Comparison of ENCODE assay signal across 17 cellular contexts in the genomic region with DNA sequence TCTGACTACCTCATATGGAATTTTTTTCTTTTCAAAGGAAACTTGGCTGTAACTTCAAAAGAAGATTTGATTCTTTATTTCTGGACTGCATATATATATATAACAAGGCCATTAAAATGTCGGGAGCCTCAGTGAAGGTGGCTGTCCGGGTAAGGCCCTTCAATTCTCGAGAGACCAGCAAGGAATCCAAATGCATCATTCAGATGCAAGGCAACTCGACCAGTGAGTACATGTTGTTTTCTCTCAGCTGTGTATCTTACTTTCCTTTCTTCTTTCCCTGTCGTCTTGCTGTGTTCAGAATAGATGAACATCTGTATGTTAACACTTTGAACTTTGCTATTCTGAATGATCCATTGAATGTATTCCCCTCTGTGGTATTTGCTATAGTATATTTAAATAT. TPM values are rescaled to one million over a fixed set of nuclear protein-coding genes. Genes with fewer than 3 reads are reported as not detected.
DNase-seq lines count a peak whose midpoint lies in the region; ATAC-seq and TF ChIP-seq lines count a peak whose summit lies in the region.
"Had no signal": no experiment of that assay in that cellular context is flagged by ENCODE, and none has a peak within 500 bp of the region (broad histone marks: within the 10 kb centered on the region; RNA-seq: fewer than 3 reads in every experiment).

No MANE protein-coding gene starts in this region.

- H3K36me3 ChIP-seq in left ventricle myocardium inferior (peaks cover 34% of the 10 kb centered on the region), muscle layer of duodenum (ENCODE audit: control insufficient read depth in 1 of 2, insufficient read depth in 2 of 2, low read length in 2 of 2) (peaks cover 3 to 4% of the 10 kb centered on the region in 2 donors), subcutaneous abdominal adipose tissue (ENCODE audit: control insufficient read depth in 5 of 5, insufficient read depth in 5 of 5, low read length in 5 of 5) (peaks cover 0 to 13% (median 4%) of the 10 kb centered on the region in 5 donors)

- H3K4me1 ChIP-seq in left ventricle myocardium inferior (peaks cover 56% of the 10 kb centered on the region), right cardiac atrium (ENCODE audit: control insufficient read depth, insufficient read depth, low read length) (peaks cover 1% of the 10 kb centered on the region), muscle layer of duodenum (ENCODE audit: control insufficient read depth in 1 of 2, insufficient read depth in 2 of 2, low read length in 2 of 2) (peaks cover 5 to 22% of the 10 kb centered on the region in 2 donors), subcutaneous abdominal adipose tissue (ENCODE audit: control insufficient read depth in 5 of 5, insufficient read depth in 5 of 5, low read length in 5 of 5) (peaks cover 0 to 14% (median 9%) of the 10 kb centered on the region in 5 donors)

- intact Hi-C loops in left ventricle myocardium inferior (cut with micrococcal nuclease), result no loop called here
- intact Hi-C loops in right cardiac atrium (cut with DNase I), result no loop called here

- TF ChIP-seq CTCF in left ventricle myocardium inferior (IDR thresholded peaks at IDR 0.05; ENCODE audit: borderline replicate concordance), result no peak
- no peak for TF ChIP-seq CTCF in fibroblast of mammary gland (conservative IDR thresholded peaks at IDR 0.05; ENCODE audit: control insufficient read depth, insufficient read depth, low read depth, low read length)

- DNase-seq in left ventricle myocardium inferior (no peak), right cardiac atrium (no peak), fibroblast of mammary gland (ENCODE audit: low read depth) (peak; percentile 40), NCI-H446 (lab: John Stamatoyannopoulos, UW) (no peak)
- DNase-seq in activated CD4-positive, alpha-beta T cell treated with anti-CD3 and anti-CD28 coated beads for 48 hours, result no peak
- DNase-seq: COR-L47, DMS153, H7, MG63, NCI-H1105, NCI-H187, NCI-H446 treated with DMSO at 0.1 percent for 48 hours, NCI-H774 had no signal

- H3K27ac ChIP-seq in left ventricle myocardium inferior (replicated peaks) (peak overlapping the region; percentile 20), right cardiac atrium (ENCODE audit: low read length) (no peak overlapping the region), muscle layer of duodenum (ENCODE audit: low read length) (peak overlapping the region; percentile 29), subcutaneous abdominal adipose tissue (ENCODE audit: low read depth, low read length) (peak overlapping the region; percentile 23)
- H3K27ac ChIP-seq: C4-2B had no signal

- no peak for ATAC-seq in right cardiac atrium
- no peak for ATAC-seq in esophagus mucosa

- H3K9ac ChIP-seq in subcutaneous abdominal adipose tissue (ENCODE audit: low read length in 5 of 5), result no peak overlapping the region

- 36% methylated on average over 5 of the region's 5 CpGs for WGBS in right cardiac atrium

- no peaks in the 10 kb centered on the region for H3K27me3 ChIP-seq in left ventricle myocardium inferior (ENCODE audit: low read depth)
- no peaks in the 10 kb centered on the region for H3K27me3 ChIP-seq in right cardiac atrium (ENCODE audit: control insufficient read depth, insufficient read depth)
- H3K27me3 ChIP-seq in muscle layer of duodenum (ENCODE audit: low read depth, low read length), result no peaks in the 10 kb centered on the region
- H3K27me3 ChIP-seq in subcutaneous abdominal adipose tissue (ENCODE audit: control insufficient read depth in 5 of 5, insufficient read depth in 4 of 5, low read length in 5 of 5), result no peaks in the 10 kb centered on the region
- H3K27me3 ChIP-seq: MG63 had no signal

- H3K9me3 ChIP-seq in left ventricle myocardium inferior (replicated peaks), result no peaks in the 10 kb centered on the region
- no peaks in the 10 kb centered on the region for H3K9me3 ChIP-seq in right cardiac atrium (ENCODE audit: control insufficient read depth, low read length)
- H3K9me3 ChIP-seq in muscle layer of duodenum (ENCODE audit: control insufficient read depth in 1 of 2, low read length in 2 of 2), result no peaks in the 10 kb centered on the region
- H3K9me3 ChIP-seq in subcutaneous abdominal adipose tissue (ENCODE audit: control insufficient read depth in 5 of 5, low read length in 5 of 5), result no peaks in the 10 kb centered on the region
- H3K9me3 ChIP-seq: MG63 had no signal

- H3K4me3 ChIP-seq in left ventricle myocardium inferior (no peak overlapping the region), right cardiac atrium (ENCODE audit: low read length) (no peak overlapping the region), fibroblast of mammary gland (ENCODE audit: control insufficient read depth, low read depth, low read length) (no peak overlapping the region), muscle layer of duodenum (ENCODE audit: low read depth in 1 of 2, low read length in 2 of 2) (no peak overlapping the region), subcutaneous abdominal adipose tissue (ENCODE audit: low read depth in 1 of 5, low read length in 5 of 5) (no peak overlapping the region)
- H3K4me3 ChIP-seq: MG63 had no signal

RNA-seq across cellular contexts. Expression of a gene that starts 21.8 kb away (rescaled TPM):
- 78.4 TPM for total RNA-seq in left ventricle myocardium inferior
- 10 to 100 TPM; 62.1 to 67.9 (median 63.6) TPM for total RNA-seq in right cardiac atrium
- 23.8 TPM for polyA plus RNA-seq in right cardiac atrium
- 32.7 TPM for total RNA-seq in esophagus mucosa
